Comparison of ENCODE assay signal across 8 cellular contexts in the genomic region with DNA sequence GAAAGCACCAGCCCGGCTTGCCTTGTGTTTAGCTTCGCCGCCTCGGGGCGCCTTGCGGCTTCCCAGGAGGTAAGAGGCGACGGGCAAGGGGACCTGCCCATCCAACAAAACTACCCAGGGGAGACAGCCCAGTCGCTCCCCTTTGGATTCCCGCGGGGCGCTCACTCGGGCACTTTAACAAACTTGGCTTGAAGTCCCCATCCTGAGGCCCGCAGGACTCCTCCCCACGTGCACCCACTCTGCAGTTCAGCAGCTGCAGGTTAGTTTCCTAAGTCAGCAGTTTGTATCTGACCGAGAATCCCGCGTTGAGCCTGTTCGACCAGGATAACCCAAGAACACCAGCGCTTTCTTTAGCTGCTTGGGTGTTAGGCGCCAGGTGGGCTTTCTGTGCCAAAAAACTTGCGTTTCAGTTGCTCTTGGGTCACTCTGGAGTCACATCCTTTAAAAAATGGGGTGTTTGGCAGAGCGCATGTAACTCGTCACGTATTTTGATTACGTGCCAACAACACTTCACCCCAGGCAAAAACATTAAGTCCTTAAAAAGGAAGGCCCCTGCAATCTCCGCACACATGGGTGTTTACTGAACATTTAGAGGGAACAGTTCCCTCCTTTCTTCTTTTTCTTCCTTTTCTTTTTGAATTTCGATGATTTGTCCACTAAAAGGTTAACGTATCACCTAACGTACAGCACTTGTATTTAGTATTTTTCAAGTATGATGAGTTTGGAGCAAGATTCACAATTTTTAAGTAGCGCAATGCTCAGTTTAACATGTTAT. TPM values are rescaled to one million over a fixed set of nuclear protein-coding genes. Genes with fewer than 3 reads are reported as not detected.
A peak's percentile ranks its signal among the peaks of the same experiment; 100 is the strongest.
DNase-seq lines count a peak whose midpoint lies in the region; ATAC-seq and TF ChIP-seq lines count a peak whose summit lies in the region.

No MANE protein-coding gene starts in this region.

- H3K4me2 ChIP-seq in skeletal muscle satellite cell (ENCODE audit: low read length): peak overlapping the region; percentile 80

- H3K9me3 ChIP-seq in T-helper 17 cell (ENCODE audit: control insufficient read depth, low read length, poor library complexity, severe bottlenecking): no peaks in the 10 kb centered on the region
- H3K9me3 ChIP-seq in skeletal muscle satellite cell (replicated peaks; ENCODE audit: low read length): no peaks in the 10 kb centered on the region

- H3K4me1 Mint-ChIP-seq in T-helper 17 cell (peaks cover 7% of the 10 kb centered on the region), glutamatergic neuron (ENCODE audit: low read depth, unreplicated experiment) (peaks cover 2% of the 10 kb centered on the region)

- H3K27me3 Mint-ChIP-seq in T-helper 17 cell (peaks cover 73% of the 10 kb centered on the region), glutamatergic neuron (ENCODE audit: unreplicated experiment) (no peaks in the 10 kb centered on the region)

- TF ChIP-seq CTCF in glutamatergic neuron (IDR thresholded peaks at IDR 0.05; ENCODE audit: partially characterized antibody, unreplicated experiment): no peak

- peak overlapping the region; percentile 65 for H3K4me3 ChIP-seq in skeletal muscle satellite cell (ENCODE audit: low read length)

- H3K36me3 Mint-ChIP-seq in T-helper 17 cell (ENCODE audit: low read depth) (peaks cover 7% of the 10 kb centered on the region), glutamatergic neuron (ENCODE audit: unreplicated experiment) (no peaks in the 10 kb centered on the region)

- peaks cover 2% of the 10 kb centered on the region for H3K9me3 Mint-ChIP-seq in glutamatergic neuron (ENCODE audit: unreplicated experiment)

- peaks cover 8% of the 10 kb centered on the region for H3K4me1 ChIP-seq in skeletal muscle satellite cell (ENCODE audit: control insufficient read depth, insufficient read depth, low read length)

- peak; percentile 13 for ATAC-seq in Right ventricle myocardium inferior
- no peak for ATAC-seq in T-helper 17 cell

- no peaks in the 10 kb centered on the region for H3K36me3 ChIP-seq in skeletal muscle satellite cell (ENCODE audit: insufficient read depth, low read length)

- DNase-seq in Right ventricle myocardium inferior (ENCODE audit: missing footprints) (no peak), cardiac septum (ENCODE audit: low spot score) (no peak), T-helper 17 cell (no peak), glutamatergic neuron (peak; percentile 22), CD1c-positive myeloid dendritic cell (ENCODE audit: extremely low spot score) (no peak), KBM-7 (no peak)
- DNase-seq in effector CD8-positive, alpha-beta T cell (lab: John Stamatoyannopoulos, UW): no peak

- no peak overlapping the region for H3K9ac ChIP-seq in skeletal muscle satellite cell (ENCODE audit: low read depth, low read length)

- H3K4me3 Mint-ChIP-seq in T-helper 17 cell (peak overlapping the region; percentile 80), glutamatergic neuron (ENCODE audit: unreplicated experiment) (peak overlapping the region; percentile 88)

- H3K27ac Mint-ChIP-seq in T-helper 17 cell (no peak overlapping the region), glutamatergic neuron (ENCODE audit: unreplicated experiment) (no peak overlapping the region)

- intact Hi-C loops in Right ventricle myocardium inferior (cut with DNase I): no loop called here
- intact Hi-C loops in cardiac septum (cut with DNase I): no loop called here

- in situ Hi-C loops in KBM-7 (cut with MboI; ENCODE audit: low pct_unique_long_range_greater_than_20kb, low sequenced_read_pairs): no loop called here

- H3K27me3 ChIP-seq in skeletal muscle satellite cell (ENCODE audit: control insufficient read depth, insufficient read depth, low read length): peaks cover 46% of the 10 kb centered on the region

RNA-seq across cellular contexts. Expression of gene DNAH11, which starts 0.9 kb away (rescaled TPM):
- total RNA-seq in Right ventricle myocardium inferior (0.08 TPM), cardiac septum (0.51 TPM), T-helper 17 cell (under 1 TPM; 0.05 to 0.97 TPM), glutamatergic neuron (ENCODE audit: unreplicated experiment) (0.22 TPM)
- total RNA-seq in skeletal muscle satellite cell (2012; rRNA removed): under 0.01 and 0.44 TPM in 2 replicates
